In the genomic region with DNA sequence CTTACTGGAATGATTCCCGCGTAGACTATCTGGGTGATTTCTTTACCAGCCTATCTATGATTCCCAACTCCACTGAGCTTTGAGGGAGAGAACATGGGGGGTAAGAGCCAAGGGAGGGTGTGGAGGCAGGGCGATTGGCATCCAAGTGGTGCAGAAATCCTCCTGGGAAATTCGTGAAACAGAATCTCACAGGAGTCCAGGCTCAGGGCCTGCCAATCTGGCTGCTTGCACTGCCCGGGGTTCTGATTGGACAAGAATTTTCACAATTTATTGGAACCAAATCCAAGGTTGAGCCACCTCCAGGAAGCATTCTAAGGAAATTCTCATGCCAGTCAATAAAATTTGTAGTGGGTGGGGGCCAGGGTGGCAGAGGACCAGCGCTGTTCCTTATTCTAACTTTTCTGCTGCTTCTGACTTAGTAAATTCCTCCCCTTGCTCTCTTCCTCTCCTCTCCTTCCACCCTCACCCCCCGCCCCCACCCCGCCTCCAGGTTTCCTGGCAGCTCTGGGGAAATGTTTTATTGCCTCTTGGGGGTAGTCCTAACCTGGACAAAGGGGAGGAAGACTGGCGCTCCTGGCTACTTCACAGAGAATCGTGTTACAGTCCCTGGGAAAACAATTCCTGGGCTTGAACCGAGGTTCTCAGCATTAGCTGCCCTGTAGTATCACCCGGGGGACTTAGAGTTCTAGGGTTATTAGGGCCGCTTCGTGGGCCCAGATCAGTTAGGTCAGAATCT, we compare ENCODE assay signal across 8 cellular contexts. TPM values are rescaled to one million over a fixed set of nuclear protein-coding genes. Genes with fewer than 3 reads are reported as not detected.
A peak's percentile ranks its signal among the peaks of the same experiment; 100 is the strongest.
DNase-seq lines count a peak whose midpoint lies in the region; ATAC-seq, FAIRE-seq and TF ChIP-seq lines count a peak whose summit lies in the region.

No MANE protein-coding gene starts in this region.

- DNase-seq in natural killer cell treated with Interleukin-12 subunit alpha and Interleukin-12 subunit beta and Interleukin-15 and Interleukin-18, amount 100 ng/mL, for 72 hours (ENCODE audit: low spot score): no peak
- DNase-seq in natural killer cell: no peak
- peak; percentile 65 for DNase-seq in astrocyte of the hippocampus (ENCODE audit: low read depth, low spot score)
- no peak for DNase-seq in mesenchymal stem cell
- DNase-seq in urothelium cell line (ENCODE audit: low spot score): peak; percentile 35
- DNase-seq in activated CD4-positive, CD25-positive, alpha-beta regulatory T cell (lab: John Stamatoyannopoulos, UW): no peak
- DNase-seq in NCI-H187 treated with DMSO at 0.1 percent for 48 hours (lab: John Stamatoyannopoulos, UW): no peak
- no peak for DNase-seq in germinal center (ENCODE audit: low spot score)

- no peak overlapping the region for H2BK15ac ChIP-seq in mesenchymal stem cell (ENCODE audit: low read depth, poor library complexity, severe bottlenecking)

- H2BK120ac ChIP-seq in mesenchymal stem cell (ENCODE audit: low read depth, low read length): no peak overlapping the region

- H3K4me2 ChIP-seq in mesenchymal stem cell (ENCODE audit: low read length, poor library complexity, severe bottlenecking): no peak overlapping the region

- no peak overlapping the region for H2BK5ac ChIP-seq in mesenchymal stem cell (ENCODE audit: low read depth, low read length, poor library complexity, severe bottlenecking)

- H3K4me3 ChIP-seq in mesenchymal stem cell (ENCODE audit: insufficient read depth in 1 of 2, low read depth in 1 of 2, low read length in 2 of 2): peak overlapping the region in 1 of 2 experiments; percentile 78

- no peaks in the 10 kb centered on the region for H3K36me3 ChIP-seq in mesenchymal stem cell (ENCODE audit: control insufficient read depth in 1 of 2, insufficient read depth in 2 of 2, low read depth in 1 of 2, low read length in 2 of 2)

- no peak for ATAC-seq in natural killer cell treated with Interleukin-12 subunit alpha and Interleukin-12 subunit beta and Interleukin-15 and Interleukin-18, amount 100 ng/mL, for 72 hours
- no peak for ATAC-seq in natural killer cell

- H3K9me3 Mint-ChIP-seq in natural killer cell treated with Interleukin-12 subunit alpha and Interleukin-12 subunit beta and Interleukin-15 and Interleukin-18, amount 100 ng/mL, for 72 hours: no peaks in the 10 kb centered on the region
- no peaks in the 10 kb centered on the region for H3K9me3 Mint-ChIP-seq in natural killer cell

- no peak overlapping the region for H3K4ac ChIP-seq in mesenchymal stem cell (ENCODE audit: low read depth in 1 of 2, low read length in 2 of 2)

- no peak overlapping the region for H3K23ac ChIP-seq in mesenchymal stem cell (ENCODE audit: low read length in 2 of 2)

- no peak overlapping the region for H3K18ac ChIP-seq in mesenchymal stem cell (ENCODE audit: low read depth in 1 of 2, low read length in 2 of 2)

- peaks cover 6 to 42% of the 10 kb centered on the region in 2 experiments for H3K27me3 ChIP-seq in mesenchymal stem cell (ENCODE audit: control insufficient read depth in 1 of 2, insufficient read depth in 1 of 2, low read length in 2 of 2)

- H3K4me1 ChIP-seq in mesenchymal stem cell (ENCODE audit: control insufficient read depth, insufficient read depth, low read depth, low read length): peaks cover 25% of the 10 kb centered on the region

- peak overlapping the region; percentile 48 for H3K4me3 Mint-ChIP-seq in natural killer cell treated with Interleukin-12 subunit alpha and Interleukin-12 subunit beta and Interleukin-15 and Interleukin-18, amount 100 ng/mL, for 72 hours
- no peak overlapping the region for H3K4me3 Mint-ChIP-seq in natural killer cell

- no peak overlapping the region for H3K14ac ChIP-seq in mesenchymal stem cell (ENCODE audit: low read length in 2 of 2)

- H3K4me1 Mint-ChIP-seq in natural killer cell treated with Interleukin-12 subunit alpha and Interleukin-12 subunit beta and Interleukin-15 and Interleukin-18, amount 100 ng/mL, for 72 hours (ENCODE audit: low read depth in 2 of 2): peaks cover 0 to 4% of the 10 kb centered on the region in 2 donors
- H3K4me1 Mint-ChIP-seq in natural killer cell: peaks cover 0 to 13% of the 10 kb centered on the region in 2 donors

- no peak for FAIRE-seq in urothelium cell line (lab: Jason Lieb, UNC)

- H3K27ac Mint-ChIP-seq in natural killer cell treated with Interleukin-12 subunit alpha and Interleukin-12 subunit beta and Interleukin-15 and Interleukin-18, amount 100 ng/mL, for 72 hours: no peak overlapping the region
- H3K27ac Mint-ChIP-seq in natural killer cell: no peak overlapping the region

- no peaks in the 10 kb centered on the region for H3K36me3 Mint-ChIP-seq in natural killer cell treated with Interleukin-12 subunit alpha and Interleukin-12 subunit beta and Interleukin-15 and Interleukin-18, amount 100 ng/mL, for 72 hours
- H3K36me3 Mint-ChIP-seq in natural killer cell: no peaks in the 10 kb centered on the region

- H3K9ac ChIP-seq in mesenchymal stem cell (ENCODE audit: low read length): peak overlapping the region; percentile 68

- no peak overlapping the region for H2BK12ac ChIP-seq in mesenchymal stem cell (ENCODE audit: low read length in 2 of 2)

- peaks cover 41 to 62% of the 10 kb centered on the region in 2 donors for H3K27me3 Mint-ChIP-seq in natural killer cell treated with Interleukin-12 subunit alpha and Interleukin-12 subunit beta and Interleukin-15 and Interleukin-18, amount 100 ng/mL, for 72 hours
- peaks cover 46 to 75% of the 10 kb centered on the region in 2 donors for H3K27me3 Mint-ChIP-seq in natural killer cell (ENCODE audit: low read depth in 2 of 2)

- H2AFZ ChIP-seq in mesenchymal stem cell (ENCODE audit: low read depth, low read length): no peak overlapping the region

- no peak overlapping the region for H2AK5ac ChIP-seq in mesenchymal stem cell (ENCODE audit: low read length, severe bottlenecking)

- TF ChIP-seq CTCF in natural killer cell (IDR thresholded peaks at IDR 0.05): no peak

- H4K91ac ChIP-seq in mesenchymal stem cell (ENCODE audit: low read length): no peak overlapping the region

- intact Hi-C loops in natural killer cell (cut with micrococcal nuclease): no loop called here

- no peak overlapping the region for H3K27ac ChIP-seq in mesenchymal stem cell (ENCODE audit: low read length, poor library complexity, severe bottlenecking)

- 53% methylated on average over 12 of the region's 14 CpGs for WGBS in mesenchymal stem cell

- no peaks in the 10 kb centered on the region for H3K9me3 ChIP-seq in mesenchymal stem cell (ENCODE audit: control insufficient read depth, low read length)

- no peaks in the 10 kb centered on the region for H3K79me1 ChIP-seq in mesenchymal stem cell (replicated peaks; ENCODE audit: low read length, poor library complexity, severe bottlenecking)

- no peak overlapping the region for H4K8ac ChIP-seq in mesenchymal stem cell (ENCODE audit: low read length)

RNA-seq across cellular contexts. Expression of gene BMP6, which starts 3.1 kb away (rescaled TPM):
- not detected for total RNA-seq in natural killer cell treated with Interleukin-12 subunit alpha and Interleukin-12 subunit beta and Interleukin-15 and Interleukin-18, amount 100 ng/mL, for 72 hours
- total RNA-seq in natural killer cell: 1 to 10 TPM in 1 of 3 donors, under 1 TPM in 2; 0.25 to 2.6 (median 0.73) TPM
- 0.46 TPM for polyA plus RNA-seq in mesenchymal stem cell (2013, experiment 1 of 2)
- polyA plus RNA-seq in mesenchymal stem cell (2013, experiment 2 of 2): 0.42 TPM

Comparison
In these comparisons a context has a peak if more than half of its experiments do, and no peak if none do; other contexts are left out.
1. DNase-seq: peak in astrocyte of the hippocampus (single experiment) and urothelium cell line (single experiment); none in natural killer cell treated with Interleukin-12 subunit alpha and Interleukin-12 subunit beta and Interleukin-15 and Interleukin-18, amount 100 ng/mL, for 72 hours (single experiment), natural killer cell (single experiment), mesenchymal stem cell (single experiment), activated CD4-positive, CD25-positive, alpha-beta regulatory T cell (0 of 4), NCI-H187 treated with DMSO at 0.1 percent for 48 hours (single experiment) and germinal center (single experiment).